Comparison of ENCODE assay signal across 1 cellular context in the genomic region with DNA sequence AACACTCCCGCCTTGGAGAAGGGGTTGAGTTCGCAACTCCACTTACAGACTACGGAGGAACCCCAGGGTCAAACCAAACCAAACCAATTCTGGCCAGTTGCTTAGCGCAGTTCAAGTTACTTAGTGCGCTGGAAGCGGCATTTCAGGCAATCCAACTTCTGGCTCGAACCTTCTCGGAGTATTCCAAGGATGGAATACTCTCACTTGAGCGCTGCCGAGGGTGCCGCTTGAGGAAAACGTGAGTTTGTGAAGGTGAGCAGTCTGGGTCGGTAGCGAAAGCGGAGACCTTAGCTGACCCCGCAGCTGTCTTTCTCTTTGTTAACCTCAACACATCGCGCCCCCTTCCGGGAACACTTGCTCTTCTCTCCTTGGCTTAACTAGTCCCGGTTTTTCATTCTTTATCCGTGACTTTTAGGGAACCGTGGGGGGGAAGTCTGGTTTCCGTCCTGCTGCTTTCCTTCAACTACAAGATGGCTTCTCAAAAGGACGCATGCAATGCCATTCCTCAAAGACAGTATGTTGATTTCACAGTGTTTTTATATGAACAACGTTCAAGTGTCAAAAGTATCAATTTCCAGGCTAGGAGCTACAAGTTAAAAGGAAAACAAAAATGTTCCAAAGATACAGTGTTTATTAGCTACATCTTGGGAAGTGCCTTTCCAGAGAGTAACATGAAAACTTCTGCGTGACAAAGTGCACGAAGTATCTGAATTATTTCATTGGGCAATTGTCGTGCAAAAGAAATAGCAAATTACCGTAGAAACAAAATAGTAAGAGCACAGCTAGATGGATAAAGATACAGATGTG.
TF ChIP-seq lines count a peak whose summit lies in the region.

No MANE protein-coding gene starts in this region.

TF ChIP-seq in HepG2, 621 proteins besides CTCF, POLR2A, EP300 and RAD21 (continued from another document and continues in another):
- TF ChIP-seq, protein P1, sequence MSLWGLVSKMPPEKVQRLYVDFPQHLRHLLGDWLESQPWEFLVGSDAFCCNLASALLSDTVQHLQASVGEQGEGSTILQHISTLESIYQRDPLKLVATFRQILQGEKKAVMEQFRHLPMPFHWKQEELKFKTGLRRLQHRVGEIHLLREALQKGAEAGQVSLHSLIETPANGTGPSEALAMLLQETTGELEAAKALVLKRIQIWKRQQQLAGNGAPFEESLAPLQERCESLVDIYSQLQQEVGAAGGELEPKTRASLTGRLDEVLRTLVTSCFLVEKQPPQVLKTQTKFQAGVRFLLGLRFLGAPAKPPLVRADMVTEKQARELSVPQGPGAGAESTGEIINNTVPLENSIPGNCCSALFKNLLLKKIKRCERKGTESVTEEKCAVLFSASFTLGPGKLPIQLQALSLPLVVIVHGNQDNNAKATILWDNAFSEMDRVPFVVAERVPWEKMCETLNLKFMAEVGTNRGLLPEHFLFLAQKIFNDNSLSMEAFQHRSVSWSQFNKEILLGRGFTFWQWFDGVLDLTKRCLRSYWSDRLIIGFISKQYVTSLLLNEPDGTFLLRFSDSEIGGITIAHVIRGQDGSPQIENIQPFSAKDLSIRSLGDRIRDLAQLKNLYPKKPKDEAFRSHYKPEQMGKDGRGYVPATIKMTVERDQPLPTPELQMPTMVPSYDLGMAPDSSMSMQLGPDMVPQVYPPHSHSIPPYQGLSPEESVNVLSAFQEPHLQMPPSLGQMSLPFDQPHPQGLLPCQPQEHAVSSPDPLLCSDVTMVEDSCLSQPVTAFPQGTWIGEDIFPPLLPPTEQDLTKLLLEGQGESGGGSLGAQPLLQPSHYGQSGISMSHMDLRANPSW (CRISPR knock-in tag; IDR thresholded peaks at IDR 0.05; ENCODE audit: borderline replicate concordance), result peak; percentile 43; the same call in 1 of the 2 replicates
- 0 out of 2 replicates have a peak, but pooled peaks have one; percentile 61 for TF ChIP-seq PHF20 (CRISPR knock-in tag; IDR thresholded peaks at IDR 0.05)
- TF ChIP-seq NR2F1 (CRISPR knock-in tag; IDR thresholded peaks at IDR 0.05), result peak; percentile 65 to 79
- TF ChIP-seq YY1 (IDR thresholded peaks at IDR 0.05; ENCODE audit: insufficient read depth, insufficient replicate concordance, low read depth, low read length), result peak; percentile 50
- TF ChIP-seq, protein P2, sequence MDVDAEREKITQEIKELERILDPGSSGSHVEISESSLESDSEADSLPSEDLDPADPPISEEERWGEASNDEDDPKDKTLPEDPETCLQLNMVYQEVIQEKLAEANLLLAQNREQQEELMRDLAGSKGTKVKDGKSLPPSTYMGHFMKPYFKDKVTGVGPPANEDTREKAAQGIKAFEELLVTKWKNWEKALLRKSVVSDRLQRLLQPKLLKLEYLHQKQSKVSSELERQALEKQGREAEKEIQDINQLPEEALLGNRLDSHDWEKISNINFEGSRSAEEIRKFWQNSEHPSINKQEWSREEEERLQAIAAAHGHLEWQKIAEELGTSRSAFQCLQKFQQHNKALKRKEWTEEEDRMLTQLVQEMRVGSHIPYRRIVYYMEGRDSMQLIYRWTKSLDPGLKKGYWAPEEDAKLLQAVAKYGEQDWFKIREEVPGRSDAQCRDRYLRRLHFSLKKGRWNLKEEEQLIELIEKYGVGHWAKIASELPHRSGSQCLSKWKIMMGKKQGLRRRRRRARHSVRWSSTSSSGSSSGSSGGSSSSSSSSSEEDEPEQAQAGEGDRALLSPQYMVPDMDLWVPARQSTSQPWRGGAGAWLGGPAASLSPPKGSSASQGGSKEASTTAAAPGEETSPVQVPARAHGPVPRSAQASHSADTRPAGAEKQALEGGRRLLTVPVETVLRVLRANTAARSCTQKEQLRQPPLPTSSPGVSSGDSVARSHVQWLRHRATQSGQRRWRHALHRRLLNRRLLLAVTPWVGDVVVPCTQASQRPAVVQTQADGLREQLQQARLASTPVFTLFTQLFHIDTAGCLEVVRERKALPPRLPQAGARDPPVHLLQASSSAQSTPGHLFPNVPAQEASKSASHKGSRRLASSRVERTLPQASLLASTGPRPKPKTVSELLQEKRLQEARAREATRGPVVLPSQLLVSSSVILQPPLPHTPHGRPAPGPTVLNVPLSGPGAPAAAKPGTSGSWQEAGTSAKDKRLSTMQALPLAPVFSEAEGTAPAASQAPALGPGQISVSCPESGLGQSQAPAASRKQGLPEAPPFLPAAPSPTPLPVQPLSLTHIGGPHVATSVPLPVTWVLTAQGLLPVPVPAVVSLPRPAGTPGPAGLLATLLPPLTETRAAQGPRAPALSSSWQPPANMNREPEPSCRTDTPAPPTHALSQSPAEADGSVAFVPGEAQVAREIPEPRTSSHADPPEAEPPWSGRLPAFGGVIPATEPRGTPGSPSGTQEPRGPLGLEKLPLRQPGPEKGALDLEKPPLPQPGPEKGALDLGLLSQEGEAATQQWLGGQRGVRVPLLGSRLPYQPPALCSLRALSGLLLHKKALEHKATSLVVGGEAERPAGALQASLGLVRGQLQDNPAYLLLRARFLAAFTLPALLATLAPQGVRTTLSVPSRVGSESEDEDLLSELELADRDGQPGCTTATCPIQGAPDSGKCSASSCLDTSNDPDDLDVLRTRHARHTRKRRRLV (CRISPR knock-in tag; IDR thresholded peaks at IDR 0.05), result 0 out of 2 replicates have a peak, but pooled peaks have one; percentile 38
- no peak; the same call in 2 of the 3 replicates for TF ChIP-seq MXI1 (IDR thresholded peaks at IDR 0.05; ENCODE audit: borderline replicate concordance, low read depth, low read length)
- TF ChIP-seq GATA4 (IDR thresholded peaks at IDR 0.05; ENCODE audit: borderline replicate concordance, low read depth), result no peak
- peak; percentile 48; the same call in 1 of the 2 replicates for TF ChIP-seq ZNF34 (CRISPR knock-in tag; IDR thresholded peaks at IDR 0.05; ENCODE audit: borderline replicate concordance)
- peak; percentile 81; the same call in 1 of the 2 replicates for TF ChIP-seq ZNF501 (CRISPR knock-in tag; IDR thresholded peaks at IDR 0.05)
- TF ChIP-seq, protein P3, sequence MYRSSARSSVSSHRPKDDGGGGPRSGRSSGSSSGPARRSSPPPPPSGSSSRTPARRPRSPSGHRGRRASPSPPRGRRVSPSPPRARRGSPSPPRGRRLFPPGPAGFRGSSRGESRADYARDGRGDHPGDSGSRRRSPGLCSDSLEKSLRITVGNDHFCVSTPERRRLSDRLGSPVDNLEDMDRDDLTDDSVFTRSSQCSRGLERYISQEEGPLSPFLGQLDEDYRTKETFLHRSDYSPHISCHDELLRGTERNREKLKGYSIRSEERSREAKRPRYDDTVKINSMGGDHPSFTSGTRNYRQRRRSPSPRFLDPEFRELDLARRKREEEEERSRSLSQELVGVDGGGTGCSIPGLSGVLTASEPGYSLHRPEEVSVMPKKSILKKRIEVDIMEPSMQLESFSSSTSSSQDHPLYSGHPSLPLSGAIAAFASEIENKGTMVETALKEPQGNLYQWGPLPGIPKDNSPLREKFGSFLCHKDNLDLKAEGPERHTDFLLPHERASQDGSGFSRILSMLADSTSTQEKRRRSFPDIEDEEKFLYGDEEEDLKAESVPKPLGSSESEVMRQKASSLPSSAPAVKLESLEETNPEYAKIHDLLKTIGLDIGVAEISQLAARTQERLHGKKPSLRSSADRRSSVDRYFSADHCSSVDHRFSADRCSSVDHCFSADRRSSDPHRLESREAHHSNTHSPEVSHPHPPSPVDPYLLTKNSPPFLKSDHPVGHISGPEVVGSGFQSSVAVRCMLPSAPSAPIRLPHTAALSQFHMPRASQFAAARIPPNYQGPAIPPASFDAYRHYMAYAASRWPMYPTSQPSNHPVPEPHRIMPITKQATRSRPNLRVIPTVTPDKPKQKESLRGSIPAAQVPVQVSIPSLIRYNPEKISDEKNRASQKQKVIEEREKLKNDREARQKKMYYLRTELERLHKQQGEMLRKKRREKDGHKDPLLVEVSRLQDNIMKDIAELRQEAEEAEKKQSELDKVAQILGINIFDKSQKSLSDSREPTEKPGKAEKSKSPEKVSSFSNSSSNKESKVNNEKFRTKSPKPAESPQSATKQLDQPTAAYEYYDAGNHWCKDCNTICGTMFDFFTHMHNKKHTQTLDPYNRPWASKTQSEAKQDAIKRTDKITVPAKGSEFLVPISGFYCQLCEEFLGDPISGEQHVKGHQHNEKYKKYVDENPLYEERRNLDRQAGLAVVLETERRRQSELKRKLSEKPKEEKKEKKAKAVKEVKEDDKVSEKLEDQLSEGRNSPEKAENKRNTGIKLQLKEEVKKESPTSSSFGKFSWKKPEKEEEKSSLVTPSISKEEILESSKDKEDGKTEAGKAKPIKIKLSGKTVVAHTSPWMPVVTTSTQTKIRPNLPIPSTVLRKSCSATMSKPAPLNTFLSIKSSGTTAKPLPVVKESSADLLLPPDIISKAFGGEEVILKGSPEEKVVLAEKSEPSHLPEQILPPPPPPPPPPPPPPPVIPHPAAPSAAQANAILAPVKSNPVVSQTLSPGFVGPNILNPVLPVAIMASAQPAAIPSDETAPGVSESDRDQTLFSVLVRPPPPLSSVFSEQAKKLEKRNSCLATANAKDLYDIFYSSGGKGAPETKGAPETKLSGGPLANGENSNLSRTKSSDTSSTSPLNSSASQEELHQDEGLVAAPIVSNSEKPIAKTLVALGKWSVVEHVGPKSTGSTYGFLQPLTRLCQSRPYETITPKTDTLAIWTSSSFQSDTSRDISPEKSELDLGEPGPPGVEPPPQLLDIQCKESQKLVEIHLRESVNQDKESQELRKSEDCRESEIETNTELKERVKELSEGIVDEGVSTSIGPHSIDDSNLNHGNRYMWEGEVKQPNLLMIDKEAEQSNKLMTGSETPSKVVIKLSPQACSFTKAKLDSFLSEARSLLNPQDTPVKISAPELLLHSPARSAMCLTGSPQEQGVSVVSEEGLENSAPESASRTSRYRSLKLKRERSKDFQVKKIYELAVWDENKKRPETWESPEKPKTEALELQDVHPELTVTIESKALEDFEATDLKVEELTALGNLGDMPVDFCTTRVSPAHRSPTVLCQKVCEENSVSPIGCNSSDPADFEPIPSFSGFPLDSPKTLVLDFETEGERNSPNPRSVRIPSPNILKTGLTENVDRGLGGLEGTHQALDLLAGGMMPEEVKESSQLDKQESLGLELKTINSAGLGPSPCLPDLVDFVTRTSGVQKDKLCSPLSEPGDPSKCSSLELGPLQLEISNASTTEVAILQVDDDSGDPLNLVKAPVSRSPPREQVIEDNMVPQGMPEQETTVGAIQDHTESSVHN (CRISPR knock-in tag; IDR thresholded peaks at IDR 0.05), result no peak
- peak; percentile 10 for TF ChIP-seq ZEB1 (IDR thresholded peaks at IDR 0.05; ENCODE audit: insufficient replicate concordance, low read depth)
- peak; percentile 34; the same call in 1 of the 2 replicates for TF ChIP-seq POGZ (CRISPR knock-in tag; IDR thresholded peaks at IDR 0.05)
- no peak for TF ChIP-seq ZKSCAN1 (IDR thresholded peaks at IDR 0.05; ENCODE audit: low read length)
- TF ChIP-seq MED1 (CRISPR knock-in tag; IDR thresholded peaks at IDR 0.05), result peak; percentile 12; the same call in 1 of the 2 replicates
- TF ChIP-seq ZNF562 (CRISPR knock-in tag; IDR thresholded peaks at IDR 0.05; ENCODE audit: borderline replicate concordance), result no peak
- no peak for TF ChIP-seq SP1 (IDR thresholded peaks at IDR 0.05)
- peak; percentile 30; the same call in 1 of the 2 replicates for TF ChIP-seq SP1 (CRISPR knock-in tag; IDR thresholded peaks at IDR 0.05)
- TF ChIP-seq ZNF615 (CRISPR knock-in tag; IDR thresholded peaks at IDR 0.05; ENCODE audit: borderline replicate concordance), result no peak
- TF ChIP-seq, protein P4, sequence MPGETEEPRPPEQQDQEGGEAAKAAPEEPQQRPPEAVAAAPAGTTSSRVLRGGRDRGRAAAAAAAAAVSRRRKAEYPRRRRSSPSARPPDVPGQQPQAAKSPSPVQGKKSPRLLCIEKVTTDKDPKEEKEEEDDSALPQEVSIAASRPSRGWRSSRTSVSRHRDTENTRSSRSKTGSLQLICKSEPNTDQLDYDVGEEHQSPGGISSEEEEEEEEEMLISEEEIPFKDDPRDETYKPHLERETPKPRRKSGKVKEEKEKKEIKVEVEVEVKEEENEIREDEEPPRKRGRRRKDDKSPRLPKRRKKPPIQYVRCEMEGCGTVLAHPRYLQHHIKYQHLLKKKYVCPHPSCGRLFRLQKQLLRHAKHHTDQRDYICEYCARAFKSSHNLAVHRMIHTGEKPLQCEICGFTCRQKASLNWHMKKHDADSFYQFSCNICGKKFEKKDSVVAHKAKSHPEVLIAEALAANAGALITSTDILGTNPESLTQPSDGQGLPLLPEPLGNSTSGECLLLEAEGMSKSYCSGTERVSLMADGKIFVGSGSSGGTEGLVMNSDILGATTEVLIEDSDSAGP (CRISPR knock-in tag; IDR thresholded peaks at IDR 0.05; ENCODE audit: borderline replicate concordance), result peak; percentile 22; the same call in 1 of the 2 replicates
- TF ChIP-seq, protein P5, sequence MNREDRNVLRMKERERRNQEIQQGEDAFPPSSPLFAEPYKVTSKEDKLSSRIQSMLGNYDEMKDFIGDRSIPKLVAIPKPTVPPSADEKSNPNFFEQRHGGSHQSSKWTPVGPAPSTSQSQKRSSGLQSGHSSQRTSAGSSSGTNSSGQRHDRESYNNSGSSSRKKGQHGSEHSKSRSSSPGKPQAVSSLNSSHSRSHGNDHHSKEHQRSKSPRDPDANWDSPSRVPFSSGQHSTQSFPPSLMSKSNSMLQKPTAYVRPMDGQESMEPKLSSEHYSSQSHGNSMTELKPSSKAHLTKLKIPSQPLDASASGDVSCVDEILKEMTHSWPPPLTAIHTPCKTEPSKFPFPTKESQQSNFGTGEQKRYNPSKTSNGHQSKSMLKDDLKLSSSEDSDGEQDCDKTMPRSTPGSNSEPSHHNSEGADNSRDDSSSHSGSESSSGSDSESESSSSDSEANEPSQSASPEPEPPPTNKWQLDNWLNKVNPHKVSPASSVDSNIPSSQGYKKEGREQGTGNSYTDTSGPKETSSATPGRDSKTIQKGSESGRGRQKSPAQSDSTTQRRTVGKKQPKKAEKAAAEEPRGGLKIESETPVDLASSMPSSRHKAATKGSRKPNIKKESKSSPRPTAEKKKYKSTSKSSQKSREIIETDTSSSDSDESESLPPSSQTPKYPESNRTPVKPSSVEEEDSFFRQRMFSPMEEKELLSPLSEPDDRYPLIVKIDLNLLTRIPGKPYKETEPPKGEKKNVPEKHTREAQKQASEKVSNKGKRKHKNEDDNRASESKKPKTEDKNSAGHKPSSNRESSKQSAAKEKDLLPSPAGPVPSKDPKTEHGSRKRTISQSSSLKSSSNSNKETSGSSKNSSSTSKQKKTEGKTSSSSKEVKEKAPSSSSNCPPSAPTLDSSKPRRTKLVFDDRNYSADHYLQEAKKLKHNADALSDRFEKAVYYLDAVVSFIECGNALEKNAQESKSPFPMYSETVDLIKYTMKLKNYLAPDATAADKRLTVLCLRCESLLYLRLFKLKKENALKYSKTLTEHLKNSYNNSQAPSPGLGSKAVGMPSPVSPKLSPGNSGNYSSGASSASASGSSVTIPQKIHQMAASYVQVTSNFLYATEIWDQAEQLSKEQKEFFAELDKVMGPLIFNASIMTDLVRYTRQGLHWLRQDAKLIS (CRISPR knock-in tag; IDR thresholded peaks at IDR 0.05), result no peak
- no peak for TF ChIP-seq PHB2 (IDR thresholded peaks at IDR 0.05; ENCODE audit: partially characterized antibody)
- TF ChIP-seq SOX5 (CRISPR knock-in tag; IDR thresholded peaks at IDR 0.05; ENCODE audit: borderline replicate concordance), result peak; percentile 42; the same call in 1 of the 2 replicates
- 0 out of 2 replicates have a peak, but pooled peaks have one; percentile 32 for TF ChIP-seq SPEN (CRISPR knock-in tag; IDR thresholded peaks at IDR 0.05; ENCODE audit: low read depth)
- no peak for TF ChIP-seq GZF1 (CRISPR knock-in tag; IDR thresholded peaks at IDR 0.05)
- TF ChIP-seq GATAD2A (CRISPR knock-in tag; IDR thresholded peaks at IDR 0.05), result peak; percentile 53
- TF ChIP-seq ZNF121 (CRISPR knock-in tag; IDR thresholded peaks at IDR 0.05), result no peak
- peak; percentile 45; the same call in 1 of the 2 replicates for TF ChIP-seq IRF2 (CRISPR knock-in tag; IDR thresholded peaks at IDR 0.05)
- peak; percentile 66; the same call in 1 of the 2 replicates for TF ChIP-seq MBD4 (IDR thresholded peaks at IDR 0.05; ENCODE audit: borderline replicate concordance, low read length)
- TF ChIP-seq ZNF296 (CRISPR knock-in tag; conservative IDR thresholded peaks at IDR 0.05), result no peak
- 0 out of 2 replicates have a peak, but pooled peaks have one; percentile 21 for TF ChIP-seq ISL2 (CRISPR knock-in tag; IDR thresholded peaks at IDR 0.05)
- 0 out of 2 replicates have a peak, but pooled peaks have one; percentile 6 for TF ChIP-seq NFYC (CRISPR knock-in tag; IDR thresholded peaks at IDR 0.05)
- TF ChIP-seq ZNF230 (CRISPR knock-in tag; IDR thresholded peaks at IDR 0.05), result peak; percentile 69; the same call in 1 of the 2 replicates
